In the genomic region with DNA sequence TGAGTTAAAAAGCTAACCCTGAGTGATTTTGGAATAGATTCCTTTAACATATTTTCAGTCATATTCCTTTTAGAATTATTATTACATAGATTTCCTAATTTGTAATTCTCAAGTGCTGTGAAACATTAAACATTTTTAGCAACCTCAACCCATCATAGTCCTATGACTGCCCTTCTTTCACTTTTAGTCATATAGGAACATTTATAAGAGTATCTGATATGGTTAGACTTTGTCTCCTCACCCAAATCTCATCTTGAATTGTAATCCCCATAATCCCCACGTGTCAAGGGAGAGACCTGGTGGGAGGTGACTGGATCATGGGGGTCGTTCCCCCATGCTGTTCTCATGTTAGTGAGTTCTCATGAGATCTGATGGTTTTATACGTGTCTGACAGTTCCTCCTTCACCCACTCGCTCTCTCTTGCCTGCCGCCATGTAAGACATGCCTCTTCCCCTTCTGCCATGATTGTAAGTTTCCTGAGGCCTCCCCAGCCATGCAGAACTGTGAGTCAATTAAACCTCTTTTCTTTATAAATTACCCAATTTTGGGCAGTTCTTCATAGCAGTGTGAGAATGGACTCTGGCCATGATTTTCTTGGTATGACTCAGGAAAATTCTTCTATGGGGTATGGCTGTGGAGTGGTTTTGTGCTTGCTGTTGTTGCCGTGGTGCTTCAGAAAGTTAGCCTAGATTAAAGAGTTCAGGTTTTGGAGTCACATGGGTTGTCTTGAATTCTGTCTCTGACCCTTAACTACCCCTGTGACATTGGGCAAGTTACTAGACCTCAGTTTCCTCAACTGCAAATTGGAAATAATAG, we compare ENCODE assay signal across 18 cellular contexts.
DNase-seq lines count a peak whose midpoint lies in the region; ATAC-seq, FAIRE-seq and TF ChIP-seq lines count a peak whose summit lies in the region.
"Had no signal": no experiment of that assay in that cellular context is flagged by ENCODE, and none has a peak within 500 bp of the region (broad histone marks: within the 10 kb centered on the region; RNA-seq: fewer than 3 reads in every experiment).

No MANE protein-coding gene starts in this region.

- H3K4me3 ChIP-seq in testis = no peak overlapping the region
- H3K4me3 ChIP-seq: ascending aorta, heart right ventricle had no signal

- TF ChIP-seq CTCF in foreskin keratinocyte (conservative IDR thresholded peaks at IDR 0.05) (no peak), testis (IDR thresholded peaks at IDR 0.05) (no peak)

- H3K4me3 Mint-ChIP-seq in activated naive CD8-positive, alpha-beta T cell treated with anti-CD3 and anti-CD28 coated beads, Interleukin-2, amount 50 U/mL, for 24 hours = no peak overlapping the region

- TF ChIP-seq POLR2A in GM12891 (IDR thresholded peaks at IDR 0.05; ENCODE audit: low read depth, low read length) (no peak), H54 (IDR thresholded peaks at IDR 0.05; ENCODE audit: low read depth, low read length) (no peak), testis (IDR thresholded peaks at IDR 0.05) (no peak)

- no peaks in the 10 kb centered on the region for H3K36me3 ChIP-seq in testis (ENCODE audit: low read depth, missing control alignments)
- H3K36me3 ChIP-seq: ascending aorta, heart right ventricle had no signal

- H3K4me1 ChIP-seq in foreskin keratinocyte (no peaks in the 10 kb centered on the region), testis (no peaks in the 10 kb centered on the region)

- ATAC-seq in activated naive CD8-positive, alpha-beta T cell treated with anti-CD3 and anti-CD28 coated beads, Interleukin-2, amount 50 U/mL, for 24 hours = peak; percentile 54
- ATAC-seq in foreskin keratinocyte (no peak), GM19035 (IDR thresholded peaks at IDR 0.05; ENCODE audit: unreplicated experiment) (no peak)
- ATAC-seq: heart right ventricle, SK-N-SH treated with all-trans-retinoic acid at 6 μM for 48 hours had no signal

- FAIRE-seq in GM12891 (lab: Jason Lieb, UNC) (no peak), H54 (lab: Jason Lieb, UNC) (no peak)

- no peaks in the 10 kb centered on the region for H3K27me3 ChIP-seq in foreskin keratinocyte
- no peaks in the 10 kb centered on the region for H3K27me3 ChIP-seq in testis
- H3K27me3 ChIP-seq: ascending aorta, heart right ventricle had no signal

- intact Hi-C loops in testis (cut with DNase I; ENCODE audit: low total_unique reads) = no loop called here

- H3K27ac ChIP-seq in foreskin keratinocyte (no peak overlapping the region), testis (no peak overlapping the region)
- H3K27ac ChIP-seq: ascending aorta, epithelial cell of prostate, heart right ventricle had no signal

- no peaks in the 10 kb centered on the region for H3K27me3 Mint-ChIP-seq in activated naive CD8-positive, alpha-beta T cell treated with anti-CD3 and anti-CD28 coated beads, Interleukin-2, amount 50 U/mL, for 24 hours

- peaks cover 17% of the 10 kb centered on the region for H3K9me3 Mint-ChIP-seq in activated naive CD8-positive, alpha-beta T cell treated with anti-CD3 and anti-CD28 coated beads, Interleukin-2, amount 50 U/mL, for 24 hours

- peaks cover 33% of the 10 kb centered on the region for H3K36me3 Mint-ChIP-seq in activated naive CD8-positive, alpha-beta T cell treated with anti-CD3 and anti-CD28 coated beads, Interleukin-2, amount 50 U/mL, for 24 hours (ENCODE audit: low read depth)

- H3K9me3 ChIP-seq in testis = no peaks in the 10 kb centered on the region
- H3K9me3 ChIP-seq: ascending aorta had no signal

- DNase-seq in AG08396 (ENCODE audit: low spot score) = peak; percentile 8
- no peak for DNase-seq in GM12891 (ENCODE audit: insufficient read length, low spot score)
- DNase-seq in activated naive CD8-positive, alpha-beta T cell treated with anti-CD3 and anti-CD28 coated beads, Interleukin-2, amount 50 U/mL, for 24 hours = no peak
- DNase-seq in foreskin keratinocyte = peak; percentile 30 to 66
- DNase-seq in H54 (ENCODE audit: insufficient read length, low spot score) = no peak
- no peak for DNase-seq in testis
- DNase-seq in NCI-H1436 treated with DMSO at 0.1 percent for 48 hours (lab: John Stamatoyannopoulos, UW) = no peak
- DNase-seq: activated CD4-positive, alpha-beta T cell treated with anti-CD3 and anti-CD28 coated beads, Interleukin-2, amount 50 U/mL, for 48 hours; AML-193; heart right ventricle; islet precursor cell; NCI-H2081; NCI-H526 treated with DMSO at 0.1 percent for 48 hours; OCI-M1 had no signal

- WGBS in testis, 2 donors = 96% methylated on average over 6 of the region's 6 CpGs

- H3K4me1 Mint-ChIP-seq in activated naive CD8-positive, alpha-beta T cell treated with anti-CD3 and anti-CD28 coated beads, Interleukin-2, amount 50 U/mL, for 24 hours = peaks cover 39% of the 10 kb centered on the region

- peak overlapping the region; percentile 59 for H3K27ac Mint-ChIP-seq in activated naive CD8-positive, alpha-beta T cell treated with anti-CD3 and anti-CD28 coated beads, Interleukin-2, amount 50 U/mL, for 24 hours

TF ChIP-seq in GM12891, 5 proteins besides CTCF, POLR2A, EP300 and RAD21:
- TF ChIP-seq POU2F2 (IDR thresholded peaks at IDR 0.05; ENCODE audit: low read depth, low read length) = no peak
- no peak for TF ChIP-seq POLR2AphosphoS5 (IDR thresholded peaks at IDR 0.05; ENCODE audit: low read depth, low read length)
- no peak for TF ChIP-seq TAF1 (IDR thresholded peaks at IDR 0.05; ENCODE audit: low read depth, low read length)
- no peak for TF ChIP-seq SPI1 (IDR thresholded peaks at IDR 0.05; ENCODE audit: low read depth, low read length)
- TF ChIP-seq PAX5 (IDR thresholded peaks at IDR 0.05; ENCODE audit: insufficient read depth, low read length, severe bottlenecking) = peak; percentile 48

Comparison
In these comparisons a context has a peak if more than half of its experiments do, and no peak if none do; other contexts are left out.
1. DNase-seq: peak in AG08396 (single experiment) and foreskin keratinocyte (2 of 2); none in GM12891 (single experiment), activated naive CD8-positive, alpha-beta T cell treated with anti-CD3 and anti-CD28 coated beads, Interleukin-2, amount 50 U/mL, for 24 hours (single experiment), H54 (single experiment), testis (single experiment) and NCI-H1436 treated with DMSO at 0.1 percent for 48 hours (single experiment).